9 cellular contexts compared by ENCODE assay signal in genomic region chr4:101306225-101306624, GRCh38. TPM values are rescaled to one million over a fixed set of nuclear protein-coding genes. Genes with fewer than 3 reads are reported as not detected.
A peak's percentile ranks its signal among the peaks of the same experiment; 100 is the strongest.
DNase-seq lines count a peak whose midpoint lies in the region; ATAC-seq, FAIRE-seq and TF ChIP-seq lines count a peak whose summit lies in the region.
"Had no signal": no experiment of that assay in that cellular context is flagged by ENCODE, and none has a peak within 500 bp of the region (broad histone marks: within the 10 kb centered on the region; RNA-seq: fewer than 3 reads in every experiment).

No MANE protein-coding gene starts in this region.

- H3K27me3 Mint-ChIP-seq in activated CD4-positive, alpha-beta T cell treated with anti-CD3 and anti-CD28 coated beads for 36 hours: no peaks in the 10 kb centered on the region
- no peaks in the 10 kb centered on the region for H3K27me3 Mint-ChIP-seq in activated CD8-positive, alpha-beta T cell treated with anti-CD3 and anti-CD28 coated beads, Interleukin-2, amount 10 ng/mL, durations not matched to agents 7 days and 5 days (ENCODE audit: low read depth)
- no peaks in the 10 kb centered on the region for H3K27me3 Mint-ChIP-seq in stimulated activated memory B cell treated with anti-CD40 and anti-IgM and Interleukin-4, amounts not matched to agents 10 μg/mL and 1 μg/mL and 100 μg/mL, for 72 hours
- H3K27me3 Mint-ChIP-seq in activated CD4-positive, alpha-beta T cell treated with anti-CD3 and anti-CD28 coated beads, Interleukin-2, amount 10 ng/mL, durations not matched to agents 7 days and 5 days: no peaks in the 10 kb centered on the region
- H3K27me3 Mint-ChIP-seq: dendritic cell treated with granulocyte-macrophage colony-stimulating factor and Interleukin-4, amounts not matched to agents 40 ng/mL and 50 ng/mL, for 4 days had no signal

- in situ Hi-C loops in HepG2 (cut with HindIII; ENCODE audit: extremely low pct_ligation_motif_present, low pct_unique_long_range_greater_than_20kb): no loop called here

- H3K27ac ChIP-seq in HepG2 (ENCODE audit: extremely low read length, insufficient read depth, low read length): no peak overlapping the region

- no peaks in the 10 kb centered on the region for H3K36me3 Mint-ChIP-seq in activated CD4-positive, alpha-beta T cell treated with anti-CD3 and anti-CD28 coated beads for 36 hours (ENCODE audit: low read depth)
- peaks cover 1% of the 10 kb centered on the region for H3K36me3 Mint-ChIP-seq in activated CD8-positive, alpha-beta T cell treated with anti-CD3 and anti-CD28 coated beads, Interleukin-2, amount 10 ng/mL, durations not matched to agents 7 days and 5 days (ENCODE audit: low read depth)
- no peaks in the 10 kb centered on the region for H3K36me3 Mint-ChIP-seq in stimulated activated memory B cell treated with anti-CD40 and anti-IgM and Interleukin-4, amounts not matched to agents 10 μg/mL and 1 μg/mL and 100 μg/mL, for 72 hours
- no peaks in the 10 kb centered on the region for H3K36me3 Mint-ChIP-seq in activated CD4-positive, alpha-beta T cell treated with anti-CD3 and anti-CD28 coated beads, Interleukin-2, amount 10 ng/mL, durations not matched to agents 7 days and 5 days (ENCODE audit: low read depth)

- DNase-seq in activated CD4-positive, alpha-beta T cell treated with anti-CD3 and anti-CD28 coated beads for 36 hours: no peak
- DNase-seq in activated CD4-positive, alpha-beta T cell treated with anti-CD3 and anti-CD28 coated beads, Interleukin-2, amount 50 U/mL, for 4 hours: no peak
- DNase-seq in activated CD8-positive, alpha-beta T cell treated with anti-CD3 and anti-CD28 coated beads, Interleukin-2, amount 10 ng/mL, durations not matched to agents 7 days and 5 days: no peak
- DNase-seq in NCI-H1105 (lab: John Stamatoyannopoulos, UW) (no peak), HepG2 (ENCODE audit: low spot score) (no peak)
- no peak for DNase-seq in activated CD4-positive, alpha-beta T cell treated with anti-CD3 and anti-CD28 coated beads, Interleukin-2, amount 10 ng/mL, durations not matched to agents 7 days and 5 days

- intact Hi-C loops in activated CD4-positive, alpha-beta T cell treated with anti-CD3 and anti-CD28 coated beads for 36 hours (cut with DNase I, micrococcal nuclease): no loop called here
- intact Hi-C loops in HepG2 (cut with micrococcal nuclease; ENCODE audit: unreplicated experiment): no loop called here

- 91% methylated on average over 3 of the region's 3 CpGs for WGBS in HepG2 (ENCODE audit: low lambda C conversion rate)

- TF ChIP-seq CTCF in HepG2 (CRISPR knock-in tag; IDR thresholded peaks at IDR 0.05): no peak

- no peak overlapping the region for H3K27ac Mint-ChIP-seq in activated CD4-positive, alpha-beta T cell treated with anti-CD3 and anti-CD28 coated beads for 36 hours
- peak overlapping the region; percentile 37 for H3K27ac Mint-ChIP-seq in activated CD8-positive, alpha-beta T cell treated with anti-CD3 and anti-CD28 coated beads, Interleukin-2, amount 10 ng/mL, durations not matched to agents 7 days and 5 days
- H3K27ac Mint-ChIP-seq in stimulated activated memory B cell treated with anti-CD40 and anti-IgM and Interleukin-4, amounts not matched to agents 10 μg/mL and 1 μg/mL and 100 μg/mL, for 72 hours: peak overlapping the region; percentile 55
- H3K27ac Mint-ChIP-seq in activated CD4-positive, alpha-beta T cell treated with anti-CD3 and anti-CD28 coated beads, Interleukin-2, amount 10 ng/mL, durations not matched to agents 7 days and 5 days: no peak overlapping the region
- H3K27ac Mint-ChIP-seq: dendritic cell treated with granulocyte-macrophage colony-stimulating factor and Interleukin-4, amounts not matched to agents 40 ng/mL and 50 ng/mL, for 4 days had no signal

- POLR2A ChIA-PET in activated CD4-positive, alpha-beta T cell treated with anti-CD3 and anti-CD28 coated beads for 36 hours (lab: Charles Lee): no interaction called here
- POLR2A ChIA-PET in activated CD8-positive, alpha-beta T cell treated with anti-CD3 and anti-CD28 coated beads, Interleukin-2, amount 10 ng/mL, durations not matched to agents 7 days and 5 days (lab: Charles Lee): no interaction called here
- POLR2A ChIA-PET in activated CD4-positive, alpha-beta T cell treated with anti-CD3 and anti-CD28 coated beads, Interleukin-2, amount 10 ng/mL, durations not matched to agents 7 days and 5 days (lab: Charles Lee): no interaction called here
- POLR2A ChIA-PET in HepG2 (lab: Yijun Ruan, JAX): no interaction called here

- no peak for TF ChIP-seq RAD21 in HepG2 (CRISPR knock-in tag; IDR thresholded peaks at IDR 0.05)

- H3K9me3 ChIP-seq in HepG2 (ENCODE audit: low read length): no peaks in the 10 kb centered on the region

- peaks cover 24% of the 10 kb centered on the region for H3K4me1 Mint-ChIP-seq in activated CD4-positive, alpha-beta T cell treated with anti-CD3 and anti-CD28 coated beads for 36 hours
- peaks cover 24% of the 10 kb centered on the region for H3K4me1 Mint-ChIP-seq in activated CD8-positive, alpha-beta T cell treated with anti-CD3 and anti-CD28 coated beads, Interleukin-2, amount 10 ng/mL, durations not matched to agents 7 days and 5 days (ENCODE audit: low read depth)
- H3K4me1 Mint-ChIP-seq in stimulated activated memory B cell treated with anti-CD40 and anti-IgM and Interleukin-4, amounts not matched to agents 10 μg/mL and 1 μg/mL and 100 μg/mL, for 72 hours: peaks cover 28% of the 10 kb centered on the region
- peaks cover 20% of the 10 kb centered on the region for H3K4me1 Mint-ChIP-seq in activated CD4-positive, alpha-beta T cell treated with anti-CD3 and anti-CD28 coated beads, Interleukin-2, amount 10 ng/mL, durations not matched to agents 7 days and 5 days

- peak overlapping the region; percentile 36 for H3K4me3 Mint-ChIP-seq in activated CD4-positive, alpha-beta T cell treated with anti-CD3 and anti-CD28 coated beads for 36 hours
- peak overlapping the region; percentile 37 for H3K4me3 Mint-ChIP-seq in activated CD8-positive, alpha-beta T cell treated with anti-CD3 and anti-CD28 coated beads, Interleukin-2, amount 10 ng/mL, durations not matched to agents 7 days and 5 days
- H3K4me3 Mint-ChIP-seq in stimulated activated memory B cell treated with anti-CD40 and anti-IgM and Interleukin-4, amounts not matched to agents 10 μg/mL and 1 μg/mL and 100 μg/mL, for 72 hours: peak overlapping the region; percentile 63
- no peak overlapping the region for H3K4me3 Mint-ChIP-seq in activated CD4-positive, alpha-beta T cell treated with anti-CD3 and anti-CD28 coated beads, Interleukin-2, amount 10 ng/mL, durations not matched to agents 7 days and 5 days
- H3K4me3 Mint-ChIP-seq: dendritic cell treated with granulocyte-macrophage colony-stimulating factor and Interleukin-4, amounts not matched to agents 40 ng/mL and 50 ng/mL, for 4 days had no signal

- H3K4me1 ChIP-seq in HepG2 (ENCODE audit: insufficient read depth, low read length): peaks cover 9% of the 10 kb centered on the region

- ATAC-seq in activated CD4-positive, alpha-beta T cell treated with anti-CD3 and anti-CD28 coated beads for 36 hours: peak; percentile 42
- ATAC-seq in HG02981 (IDR thresholded peaks at IDR 0.05; ENCODE audit: unreplicated experiment) (peak; percentile 66), HepG2 (no peak)
- ATAC-seq in activated CD8-positive, alpha-beta T cell treated with anti-CD3 and anti-CD28 coated beads, Interleukin-2, amount 10 ng/mL, durations not matched to agents 7 days and 5 days: peak; percentile 67
- ATAC-seq in stimulated activated memory B cell treated with anti-CD40 and anti-IgM and Interleukin-4, amounts not matched to agents 10 μg/mL and 1 μg/mL and 100 μg/mL, for 72 hours: no peak

- H3K36me3 ChIP-seq in HepG2 (replicated peaks in 1 of 2; ENCODE audit: control insufficient read depth in 1 of 2, insufficient read depth in 2 of 2, low read length in 2 of 2): no peaks in the 10 kb centered on the region

- no peak overlapping the region for H3K4me3 ChIP-seq in HepG2 (replicated peaks in 1 of 3; ENCODE audit: insufficient read depth in 1 of 3, low read depth in 2 of 3, low read length in 3 of 3)

- no peaks in the 10 kb centered on the region for H3K9me3 Mint-ChIP-seq in activated CD4-positive, alpha-beta T cell treated with anti-CD3 and anti-CD28 coated beads for 36 hours (ENCODE audit: low read depth)
- H3K9me3 Mint-ChIP-seq in activated CD8-positive, alpha-beta T cell treated with anti-CD3 and anti-CD28 coated beads, Interleukin-2, amount 10 ng/mL, durations not matched to agents 7 days and 5 days (ENCODE audit: insufficient read depth): no peaks in the 10 kb centered on the region
- H3K9me3 Mint-ChIP-seq in stimulated activated memory B cell treated with anti-CD40 and anti-IgM and Interleukin-4, amounts not matched to agents 10 μg/mL and 1 μg/mL and 100 μg/mL, for 72 hours: no peaks in the 10 kb centered on the region
- no peaks in the 10 kb centered on the region for H3K9me3 Mint-ChIP-seq in activated CD4-positive, alpha-beta T cell treated with anti-CD3 and anti-CD28 coated beads, Interleukin-2, amount 10 ng/mL, durations not matched to agents 7 days and 5 days
- H3K9me3 Mint-ChIP-seq: dendritic cell treated with granulocyte-macrophage colony-stimulating factor and Interleukin-4, amounts not matched to agents 40 ng/mL and 50 ng/mL, for 4 days had no signal

- TF ChIP-seq EP300 in HepG2 (IDR thresholded peaks at IDR 0.05; ENCODE audit: low read depth in 2 of 2, low read length in 2 of 2): no peak
- no peak for TF ChIP-seq EP300 in HepG2 (CRISPR knock-in tag; IDR thresholded peaks at IDR 0.05; ENCODE audit: borderline replicate concordance)

- no peak overlapping the region for H3K9ac ChIP-seq in HepG2 (ENCODE audit: insufficient read depth, low read depth, low read length)

- no peak for FAIRE-seq in HepG2 (lab: Jason Lieb, UNC)

- peaks cover 3% of the 10 kb centered on the region for H3K79me2 ChIP-seq in HepG2 (ENCODE audit: insufficient read depth, low read length)

- no peak overlapping the region for H3K4me2 ChIP-seq in HepG2 (ENCODE audit: low read depth, low read length)

- CTCF ChIA-PET in activated CD4-positive, alpha-beta T cell treated with anti-CD3 and anti-CD28 coated beads for 36 hours (lab: Charles Lee): interaction anchor here (0.7 to 1.4 kb wide), 2 partner anchors 10 to 20 kb away, joined by 3 read pairs; no protein-coding TSS in a partner anchor
- CTCF ChIA-PET in activated CD8-positive, alpha-beta T cell treated with anti-CD3 and anti-CD28 coated beads, Interleukin-2, amount 10 ng/mL, durations not matched to agents 7 days and 5 days (lab: Charles Lee): interaction anchor here (0.7 kb wide), 1 partner anchor 1441 kb away, joined by 3 read pairs; no protein-coding TSS in a partner anchor
- CTCF ChIA-PET in activated CD4-positive, alpha-beta T cell treated with anti-CD3 and anti-CD28 coated beads, Interleukin-2, amount 10 ng/mL, durations not matched to agents 7 days and 5 days (lab: Charles Lee): no interaction called here
- CTCF ChIA-PET in HepG2 (lab: Yijun Ruan, JAX; ENCODE audit: low intra/inter-chr PET ratio, low total read pairs): no interaction called here

- BruUV-seq in HepG2 (replicated peaks; lab: Mats Ljungman, UMichigan): no TSS peak

- H3K27me3 ChIP-seq in HepG2 (ENCODE audit: control insufficient read depth in 1 of 2, insufficient read depth in 2 of 2, low read length in 2 of 2): no peaks in the 10 kb centered on the region

- TF ChIP-seq POLR2A in HepG2 (IDR thresholded peaks at IDR 0.05; ENCODE audit: insufficient read depth in 1 of 2, low read depth in 2 of 2, low read length in 2 of 2): no peak

- no peak overlapping the region for H2AFZ ChIP-seq in HepG2 (ENCODE audit: low read length)

- H4K20me1 ChIP-seq in HepG2 (ENCODE audit: insufficient read depth, low read length): no peaks in the 10 kb centered on the region

RNA-seq across cellular contexts. Expression of gene PPP3CA, which starts 41.1 kb away (rescaled TPM):
- total RNA-seq in activated CD4-positive, alpha-beta T cell treated with anti-CD3 and anti-CD28 coated beads for 36 hours: 1 to 10 TPM; 7.6 to 8.3 TPM
- total RNA-seq in activated CD8-positive, alpha-beta T cell treated with anti-CD3 and anti-CD28 coated beads, Interleukin-2, amount 10 ng/mL, durations not matched to agents 7 days and 5 days: 10 to 100 TPM; 28.6 to 29.0 TPM
- total RNA-seq in activated CD4-positive, alpha-beta T cell treated with anti-CD3 and anti-CD28 coated beads, Interleukin-2, amount 10 ng/mL, durations not matched to agents 7 days and 5 days: 10 to 100 TPM; 24.6 to 25.9 TPM
- total RNA-seq in HepG2 (2016; rRNA removed; fragmentation: Illumina TruSeq; extraction: Trizol): 13.2 and 18.0 TPM in 2 replicates
- 1.9 and 4.1 TPM in 2 replicates for total RNA-seq in HepG2 (2016; cell fraction: cytosol; rRNA removed; fragmentation: Illumina TruSeq; extraction: Trizol; ENCODE audit: low read depth)
- total RNA-seq in HepG2 (2016; cell fraction: insoluble cytoplasmic fraction; rRNA removed; fragmentation: Illumina TruSeq; extraction: Trizol): 11.4 and 19.0 TPM in 2 replicates
- 4.8 and 5.0 TPM in 2 replicates for total RNA-seq in HepG2 (2016; cell fraction: membrane; rRNA removed; fragmentation: Illumina TruSeq; extraction: Trizol)
- 11.6 TPM in 2 replicates for total RNA-seq in HepG2 (2016; cell fraction: nucleus; rRNA removed; fragmentation: Illumina TruSeq; extraction: Trizol)
- polyA plus RNA-seq in HepG2 (2011; rRNA removed): 4.5 and 4.8 TPM in 2 replicates
- 2.5 and 3.2 TPM in 2 replicates for polyA plus RNA-seq in HepG2 (2011; cell fraction: cytosol; rRNA removed)
- polyA plus RNA-seq in HepG2 (2011; cell fraction: nucleus; rRNA removed): 2.5 and 2.8 TPM in 2 replicates
- polyA plus RNA-seq in HepG2 (2012): 11.7 and 12.9 TPM in 2 replicates
- polyA plus RNA-seq in HepG2 (2016; cell fraction: cytosol; fragmentation: Illumina TruSeq; extraction: Trizol; ENCODE audit: low read depth): 0.66 and 0.71 TPM in 2 replicates
- polyA plus RNA-seq in HepG2 (2016; cell fraction: insoluble cytoplasmic fraction; fragmentation: Illumina TruSeq; extraction: Trizol; ENCODE audit: low read depth): 15.7 and 16.7 TPM in 2 replicates
- 3.2 and 3.3 TPM in 2 replicates for polyA plus RNA-seq in HepG2 (2016; cell fraction: membrane; fragmentation: Illumina TruSeq; extraction: Trizol; ENCODE audit: low read depth)
- 10.5 and 11.0 TPM in 2 replicates for polyA plus RNA-seq in HepG2 (2016; cell fraction: nucleus; fragmentation: Illumina TruSeq; extraction: Trizol; ENCODE audit: insufficient read depth, low read depth)
- 7.3 and 9.6 TPM in 2 replicates for polyA minus RNA-seq in HepG2 (2011; rRNA and poly(A)+ RNA removed; ENCODE audit: low replicate concordance)
- 13.9 and 14.4 TPM in 2 replicates for polyA minus RNA-seq in HepG2 (2011; cell fraction: cytosol; rRNA and poly(A)+ RNA removed)
- 22.3 and 32.1 TPM in 2 replicates for polyA minus RNA-seq in HepG2 (2011; cell fraction: nucleus; rRNA and poly(A)+ RNA removed)

Comparison
In these comparisons a context has a peak if more than half of its experiments do, and no peak if none do; other contexts are left out.
1. CTCF ChIA-PET loops: an anchor here in activated CD4-positive, alpha-beta T cell treated with anti-CD3 and anti-CD28 coated beads for 36 hours (0.7 to 1.4 kb wide) and activated CD8-positive, alpha-beta T cell treated with anti-CD3 and anti-CD28 coated beads, Interleukin-2, amount 10 ng/mL, durations not matched to agents 7 days and 5 days (0.7 kb wide); none called in activated CD4-positive, alpha-beta T cell treated with anti-CD3 and anti-CD28 coated beads, Interleukin-2, amount 10 ng/mL, durations not matched to agents 7 days and 5 days and HepG2.
2. ATAC-seq: peak in activated CD4-positive, alpha-beta T cell treated with anti-CD3 and anti-CD28 coated beads for 36 hours (single experiment), HG02981 (single experiment) and activated CD8-positive, alpha-beta T cell treated with anti-CD3 and anti-CD28 coated beads, Interleukin-2, amount 10 ng/mL, durations not matched to agents 7 days and 5 days (single experiment); none in stimulated activated memory B cell treated with anti-CD40 and anti-IgM and Interleukin-4, amounts not matched to agents 10 μg/mL and 1 μg/mL and 100 μg/mL, for 72 hours (single experiment) and HepG2 (single experiment).
3. H3K27ac Mint-ChIP-seq: peak in activated CD8-positive, alpha-beta T cell treated with anti-CD3 and anti-CD28 coated beads, Interleukin-2, amount 10 ng/mL, durations not matched to agents 7 days and 5 days (single experiment) and stimulated activated memory B cell treated with anti-CD40 and anti-IgM and Interleukin-4, amounts not matched to agents 10 μg/mL and 1 μg/mL and 100 μg/mL, for 72 hours (single experiment); none in activated CD4-positive, alpha-beta T cell treated with anti-CD3 and anti-CD28 coated beads for 36 hours (single experiment) and activated CD4-positive, alpha-beta T cell treated with anti-CD3 and anti-CD28 coated beads, Interleukin-2, amount 10 ng/mL, durations not matched to agents 7 days and 5 days (single experiment).